30 cellular contexts compared by ENCODE assay signal in the genomic region with DNA sequence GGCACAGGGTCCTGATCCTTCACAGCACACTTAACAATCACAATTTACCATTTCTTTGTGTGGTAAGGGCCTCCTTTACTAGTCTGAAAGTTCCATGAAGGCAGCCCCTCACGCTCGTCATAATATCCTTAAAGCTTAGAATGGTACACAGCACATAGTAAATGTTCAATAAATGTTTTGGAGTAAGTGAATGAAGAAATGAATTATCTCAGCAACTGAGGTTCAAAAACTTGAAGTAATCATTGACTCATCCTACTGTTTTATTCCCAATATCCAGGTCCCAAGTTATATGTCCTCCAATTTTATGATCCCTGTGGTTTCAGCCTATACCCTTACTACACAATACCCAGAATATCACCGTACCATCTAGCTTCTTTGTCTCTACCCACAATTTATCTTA. TPM values are rescaled to one million over a fixed set of nuclear protein-coding genes. Genes with fewer than 3 reads are reported as not detected.
DNase-seq lines count a peak whose midpoint lies in the region; ATAC-seq, FAIRE-seq and TF ChIP-seq lines count a peak whose summit lies in the region.
"Had no signal": no experiment of that assay in that cellular context is flagged by ENCODE, and none has a peak within 500 bp of the region (broad histone marks: within the 10 kb centered on the region; RNA-seq: fewer than 3 reads in every experiment).

No MANE protein-coding gene starts in this region.

- POLR2A ChIA-PET in GM12878 (lab: Charles Lee): interaction anchor here (0.7 to 1.1 kb wide), 4 partner anchors 10 to 1193 kb away, joined by 3 to 4 read pairs (median 3); no protein-coding TSS in a partner anchor
- POLR2A ChIA-PET in naive thymus-derived CD4-positive, alpha-beta T cell (lab: Charles Lee): interaction anchor here (0.6 to 9.0 kb wide), 12 partner anchors 9 to 285 kb away, joined by 3 to 96 read pairs (median 4); a partner anchor contains a TSS

- no peak for TF ChIP-seq EP300 in GM12878 (IDR thresholded peaks at IDR 0.05; ENCODE audit: borderline replicate concordance in 1 of 2, control insufficient read depth in 1 of 2, low read depth in 2 of 2, low read length in 2 of 2)

- H3K9me3 ChIP-seq in right cardiac atrium (ENCODE audit: control insufficient read depth, low read length) (no peaks in the 10 kb centered on the region), GM12878 (replicated peaks; ENCODE audit: control insufficient read depth, insufficient read depth, low read length) (no peaks in the 10 kb centered on the region; the same call in 2 of the 3 replicates), upper lobe of right lung (no peaks in the 10 kb centered on the region)
- H3K9me3 ChIP-seq in naive thymus-derived CD4-positive, alpha-beta T cell (ENCODE audit: control insufficient read depth in 2 of 3, low read length in 3 of 3): no peaks in the 10 kb centered on the region
- H3K9me3 ChIP-seq: psoas muscle had no signal

- SMC1A ChIA-PET in GM12878 (lab: Charles Lee; ENCODE audit: uncharacterized antibody, unreplicated experiment): interaction anchor here (0.6 to 1.6 kb wide), 9 partner anchors 9 to 285 kb away, joined by 3 to 4 read pairs (median 3); a partner anchor contains a TSS

- RAD21 ChIA-PET in GM12878 (lab: Charles Lee; ENCODE audit: unreplicated experiment): interaction anchor here (1.3 kb wide), 1 partner anchor 36 kb away, joined by 6 read pairs; no protein-coding TSS in a partner anchor

- H3K9me3 Mint-ChIP-seq in naive thymus-derived CD4-positive, alpha-beta T cell: no peaks in the 10 kb centered on the region
- H3K9me3 Mint-ChIP-seq in activated T-cell treated with anti-CD3 and anti-CD28 coated beads, Interleukin-2, amount 50 U/mL, for 24 hours: no peaks in the 10 kb centered on the region
- H3K9me3 Mint-ChIP-seq: activated T-cell treated with anti-CD3 and anti-CD28 coated beads, Interleukin-2, amount 50 U/mL, for 4 hours; endodermal cell; mesothelial cell of epicardium; neural crest cell had no signal

- H4K20me1 ChIP-seq in GM12878 (ENCODE audit: control insufficient read depth, insufficient read depth): no peaks in the 10 kb centered on the region

- H3K27ac ChIP-seq in right cardiac atrium (ENCODE audit: low read length) (peak overlapping the region; percentile 38), GM12878 (ENCODE audit: control insufficient read depth, insufficient read depth) (no peak overlapping the region), upper lobe of right lung (peak overlapping the region; percentile 53)
- H3K27ac ChIP-seq in naive thymus-derived CD4-positive, alpha-beta T cell (ENCODE audit: low read depth, low read length): peak overlapping the region; percentile 68
- H3K27ac ChIP-seq: psoas muscle, RWPE1 had no signal

- H2AFZ ChIP-seq in GM12878 (ENCODE audit: control insufficient read depth, low read depth, low read length): no peak overlapping the region

- TF ChIP-seq POLR2A in GM12878 (IDR thresholded peaks at IDR 0.05; ENCODE audit: low read depth, low read length): no peak

- TF ChIP-seq CTCF in GM12878 (IDR thresholded peaks at IDR 0.05 in 2 of 3, conservative IDR thresholded peaks at IDR 0.05 in 1 of 3; ENCODE audit: control insufficient read depth in 2 of 3, extremely low read depth in 1 of 3, insufficient read depth in 1 of 3, low read depth in 3 of 3, low read length in 3 of 3) (no peak), upper lobe of right lung (IDR thresholded peaks at IDR 0.05) (no peak)

- H3K4me2 ChIP-seq in GM12878 (ENCODE audit: control insufficient read depth, insufficient read depth): no peak overlapping the region
- H3K4me2 ChIP-seq: smooth muscle cell had no signal

- in situ Hi-C loops in GM12878 (cut with MboI): no loop called here

- CTCF ChIA-PET in GM12878 (lab: Yijun Ruan, JAX): interaction anchor here (0.6 to 1.4 kb wide), 8 partner anchors 14 to 1840 kb away, joined by 3 to 4 read pairs (median 3); no protein-coding TSS in a partner anchor
- CTCF ChIA-PET in naive thymus-derived CD4-positive, alpha-beta T cell (lab: Charles Lee): interaction anchor here (0.7 to 3.2 kb wide), 3 partner anchors 11 to 298 kb away, joined by 3 to 15 read pairs (median 5); no protein-coding TSS in a partner anchor

- H3K4me1 ChIP-seq in right cardiac atrium (ENCODE audit: control insufficient read depth, insufficient read depth, low read length) (peaks cover 3% of the 10 kb centered on the region), GM12878 (ENCODE audit: control insufficient read depth, insufficient read depth, low read length) (peaks cover 27% of the 10 kb centered on the region), upper lobe of right lung (peaks cover 5% of the 10 kb centered on the region)
- peaks cover 50 to 54% of the 10 kb centered on the region in 2 donors for H3K4me1 ChIP-seq in naive thymus-derived CD4-positive, alpha-beta T cell (ENCODE audit: control insufficient read depth in 2 of 2, insufficient read depth in 2 of 2, low read length in 2 of 2)
- H3K4me1 ChIP-seq: psoas muscle had no signal

- H3K79me2 ChIP-seq in GM12878 (ENCODE audit: control insufficient read depth, insufficient read depth, low read length): no peaks in the 10 kb centered on the region

- H3K27me3 ChIP-seq in right cardiac atrium (ENCODE audit: control insufficient read depth, insufficient read depth) (no peaks in the 10 kb centered on the region), GM12878 (replicated peaks in 1 of 2; ENCODE audit: control insufficient read depth in 2 of 2, insufficient read depth in 2 of 2, low read length in 1 of 2) (no peaks in the 10 kb centered on the region), upper lobe of right lung (no peaks in the 10 kb centered on the region)
- no peaks in the 10 kb centered on the region for H3K27me3 ChIP-seq in naive thymus-derived CD4-positive, alpha-beta T cell (ENCODE audit: control insufficient read depth in 2 of 2, insufficient read depth in 2 of 2, low read length in 2 of 2)

- H3K27ac Mint-ChIP-seq in naive thymus-derived CD4-positive, alpha-beta T cell: no peak overlapping the region
- H3K27ac Mint-ChIP-seq in activated T-cell treated with anti-CD3 and anti-CD28 coated beads, Interleukin-2, amount 50 U/mL, for 24 hours: no peak overlapping the region
- H3K27ac Mint-ChIP-seq: endodermal cell, mesothelial cell of epicardium had no signal

- H3K4me3 ChIP-seq in right cardiac atrium (ENCODE audit: low read length): no peak overlapping the region
- no peak overlapping the region for H3K4me3 ChIP-seq in GM12878
- peak overlapping the region; percentile 36 for H3K4me3 ChIP-seq in naive thymus-derived CD4-positive, alpha-beta T cell (ENCODE audit: low read length)
- H3K4me3 ChIP-seq in upper lobe of right lung: no peak overlapping the region
- H3K4me3 ChIP-seq: coronary artery, psoas muscle, smooth muscle cell had no signal

- H3K27me3 Mint-ChIP-seq in naive thymus-derived CD4-positive, alpha-beta T cell: no peaks in the 10 kb centered on the region
- H3K27me3 Mint-ChIP-seq in activated T-cell treated with anti-CD3 and anti-CD28 coated beads, Interleukin-2, amount 50 U/mL, for 24 hours: no peaks in the 10 kb centered on the region

- H3K36me3 Mint-ChIP-seq in naive thymus-derived CD4-positive, alpha-beta T cell: peaks cover 0 to 20% (median 6%) of the 10 kb centered on the region in 5 donors
- peaks cover 17% of the 10 kb centered on the region for H3K36me3 Mint-ChIP-seq in activated T-cell treated with anti-CD3 and anti-CD28 coated beads, Interleukin-2, amount 50 U/mL, for 24 hours (ENCODE audit: low read depth)

- H3K36me3 ChIP-seq in GM12878 (ENCODE audit: control insufficient read depth in 2 of 2, insufficient read depth in 2 of 2, low read length in 1 of 2): 0 out of 4 replicates have a peak, but pooled peaks cover 0 to 8% of the 10 kb centered on the region in 2 experiments
- peaks cover 0 to 13% (median 0%) of the 10 kb centered on the region in 3 experiments for H3K36me3 ChIP-seq in naive thymus-derived CD4-positive, alpha-beta T cell (ENCODE audit: control insufficient read depth in 2 of 3, insufficient read depth in 3 of 3, low read length in 3 of 3)
- H3K36me3 ChIP-seq in upper lobe of right lung: peaks cover 38% of the 10 kb centered on the region

- ATAC-seq in right cardiac atrium (no peak), left cardiac atrium (no peak), GM12878 (no peak; the same call in 2 of the 3 replicates), upper lobe of right lung (no peak), HG03045 (IDR thresholded peaks at IDR 0.05; ENCODE audit: unreplicated experiment) (no peak)
- no peak for ATAC-seq in naive thymus-derived CD4-positive, alpha-beta T cell

- H3K4me3 Mint-ChIP-seq in naive thymus-derived CD4-positive, alpha-beta T cell: no peak overlapping the region
- no peak overlapping the region for H3K4me3 Mint-ChIP-seq in activated T-cell treated with anti-CD3 and anti-CD28 coated beads, Interleukin-2, amount 50 U/mL, for 24 hours
- H3K4me3 Mint-ChIP-seq: activated T-cell treated with anti-CD3 and anti-CD28 coated beads, Interleukin-2, amount 50 U/mL, for 4 hours; endodermal cell; mesothelial cell of epicardium; neural crest cell had no signal

- peaks cover 10 to 31% (median 19%) of the 10 kb centered on the region in 7 donors for H3K4me1 Mint-ChIP-seq in naive thymus-derived CD4-positive, alpha-beta T cell
- H3K4me1 Mint-ChIP-seq in activated T-cell treated with anti-CD3 and anti-CD28 coated beads, Interleukin-2, amount 50 U/mL, for 24 hours (ENCODE audit: low read depth): peaks cover 37% of the 10 kb centered on the region
- H3K4me1 Mint-ChIP-seq: endodermal cell, mesothelial cell of epicardium, neural crest cell had no signal

- no peak overlapping the region for H3K9ac ChIP-seq in GM12878 (ENCODE audit: control insufficient read depth, insufficient read depth, low read length)

- no peak for DNase-seq in right cardiac atrium
- no peak for DNase-seq in left cardiac atrium
- no peak for DNase-seq in GM12878 (ENCODE audit: low read depth, low spot score)
- DNase-seq in naive thymus-derived CD4-positive, alpha-beta T cell: no peak
- DNase-seq in upper lobe of right lung: no peak
- no peak for DNase-seq in amygdala (lab: John Stamatoyannopoulos, UW)
- DNase-seq in activated T-cell treated with anti-CD3 and anti-CD28 coated beads, Interleukin-2, amount 50 U/mL, for 24 hours: no peak
- DNase-seq: activated CD8-positive, alpha-beta memory T cell treated with anti-CD3 and anti-CD28 coated beads for 24 hours; amniotic stem cell; Calu3; endodermal cell; NCI-H1417 treated with DMSO at 0.1 percent for 48 hours; NCI-H510A treated with DMSO at 0.1 percent for 48 hours; stimulated activated CD4-positive, alpha-beta T cell treated with anti-CD3 and anti-CD28 coated beads, Interleukin-2, amount 100 ng/mL, for 48 hours; T1000; trophoblast cell had no signal

- 91% methylated on average over 3 of the region's 3 CpGs for WGBS in right cardiac atrium
- 98% methylated on average over 3 of the region's 3 CpGs for WGBS in GM12878 (ENCODE audit: insufficient coverage, insufficient replicate concordance, low lambda C conversion rate, missing lambda C conversion rate)

- no TSS peak for BruUV-seq in GM12878 (replicated peaks; lab: Mats Ljungman, UMichigan)

- intact Hi-C loops in right cardiac atrium (cut with DNase I) (no loop called here), left cardiac atrium (cut with DNase I) (no loop called here), GM12878 (cut with micrococcal nuclease; ENCODE audit: unreplicated experiment) (loop anchor here (10.0 kb wide), 2 partner anchors 57 to 247 kb away; a partner anchor contains a TSS), upper lobe of right lung (cut with DNase I) (no loop called here)
- intact Hi-C loops in naive thymus-derived CD4-positive, alpha-beta T cell (cut with micrococcal nuclease): loop anchor here (1.0 to 10.0 kb wide), 5 partner anchors 22 to 1257 kb away; a partner anchor contains a TSS

- FAIRE-seq in GM12878 (lab: Jason Lieb, UNC): no peak
- FAIRE-seq: bronchial epithelial cell, H54 had no signal

- TF ChIP-seq RAD21 in GM12878 (IDR thresholded peaks at IDR 0.05; ENCODE audit: insufficient read depth, low read depth, low read length): no peak

RNA-seq across cellular contexts. Expression of a gene that starts 2.2 kb away (rescaled TPM):
- total RNA-seq in right cardiac atrium (10 to 100 TPM; 13.0 to 28.1 (median 18.0) TPM), left cardiac atrium (10 to 100 TPM; 17.2 to 22.5 TPM), GM12878 (2014; rRNA removed) (3.0 and 3.2 TPM in 2 replicates), GM12878 (2014; rRNA removed; fragmentation: Illumina TruSeq; extraction: Trizol) (4.7 and 5.7 TPM in 2 replicates), GM12878 (2021) (3.9 and 4.0 TPM in 2 replicates), upper lobe of right lung (79.3 TPM)
- polyA plus RNA-seq in right cardiac atrium (13.5 TPM), GM12878 (2011; rRNA removed) (2.4 TPM in 2 replicates), GM12878 (2014; fragmentation: Illumina TruSeq; extraction: Trizol) (8.8 and 11.3 TPM in 2 replicates), GM12878 (2014; fragmentation: Nextera tagmentation; extraction: Ambion mirVana) (10 to 100 TPM in 1 of 2 experiments, 1 to 10 TPM in 1; 8.1 to 11.1 TPM), GM12878 (2014; rRNA removed) (4.5 and 4.6 TPM in 2 replicates), GM12878 (2016; fragmentation: Nextera tagmentation; extraction: Ambion mirVana) (1 to 10 TPM; 3.3 to 3.4 TPM)
- 7.2 and 7.6 TPM in 2 replicates for total RNA-seq in GM12878 (2013; cell fraction: nucleolus; rRNA removed)
- 2.1 TPM for polyA plus RNA-seq in GM12878 (2011; ENCODE audit: low read depth)
- polyA plus RNA-seq in GM12878 (2011; cell fraction: cytosol; rRNA removed): 0.90 and 1.2 TPM in 2 replicates
- polyA plus RNA-seq in GM12878 (2011; cell fraction: nucleus; rRNA removed): 5.7 and 7.8 TPM in 2 replicates
- 0.81 and 1.0 TPM in 2 replicates for polyA plus RNA-seq in GM12878 (2012)
- 0.26 and 1.0 TPM in 2 replicates for polyA minus RNA-seq in GM12878 (2011; rRNA and poly(A)+ RNA removed)
- polyA minus RNA-seq in GM12878 (2011; cell fraction: cytosol; rRNA and poly(A)+ RNA removed): 0.52 TPM in 1 of 2 replicates, not detected in the other
- polyA minus RNA-seq in GM12878 (2011; cell fraction: nucleus; rRNA and poly(A)+ RNA removed): 1.1 and 1.7 TPM in 2 replicates
- total RNA-seq in naive thymus-derived CD4-positive, alpha-beta T cell: 100 to 1,000 TPM in 2 of 5 experiments, 10 to 100 TPM in 3; 15.3 to 117 (median 95.2) TPM
- 100 to 1,000 TPM; 330 to 407 TPM for polyA plus RNA-seq in naive thymus-derived CD4-positive, alpha-beta T cell
- total RNA-seq: A172, glomerular endothelial cell, smooth muscle cell had no signal

RNA-seq across cellular contexts. Expression of a gene that starts 22.3 kb away (rescaled TPM):
- total RNA-seq in right cardiac atrium (100 to 1,000 TPM; 433 to 505 (median 493) TPM), left cardiac atrium (100 to 1,000 TPM; 458 to 551 TPM), GM12878 (2014; rRNA removed) (475 and 625 TPM in 2 replicates), GM12878 (2014; rRNA removed; fragmentation: Illumina TruSeq; extraction: Trizol) (578 and 594 TPM in 2 replicates), GM12878 (2021) (380 and 389 TPM in 2 replicates), upper lobe of right lung (132 TPM)
- polyA plus RNA-seq in right cardiac atrium (918 TPM), GM12878 (2011; rRNA removed) (728 and 857 TPM in 2 replicates), GM12878 (2014; fragmentation: Illumina TruSeq; extraction: Trizol) (627 and 753 TPM in 2 replicates), GM12878 (2014; fragmentation: Nextera tagmentation; extraction: Ambion mirVana) (1,000 to 10,000 TPM; 1,250 to 1,760 TPM), GM12878 (2014; rRNA removed) (503 and 598 TPM in 2 replicates), GM12878 (2016; fragmentation: Nextera tagmentation; extraction: Ambion mirVana) (100 to 1,000 TPM; 859 to 866 TPM)
- total RNA-seq in GM12878 (2013; cell fraction: nucleolus; rRNA removed): 42.7 and 50.3 TPM in 2 replicates
- polyA plus RNA-seq in GM12878 (2011; ENCODE audit: low read depth): 268 TPM
- polyA plus RNA-seq in GM12878 (2011; cell fraction: cytosol; rRNA removed): 362 and 444 TPM in 2 replicates
- polyA plus RNA-seq in GM12878 (2011; cell fraction: nucleus; rRNA removed): 185 and 197 TPM in 2 replicates
- polyA plus RNA-seq in GM12878 (2012): 315 and 389 TPM in 2 replicates
- 180 and 268 TPM in 2 replicates for polyA minus RNA-seq in GM12878 (2011; rRNA and poly(A)+ RNA removed)
- polyA minus RNA-seq in GM12878 (2011; cell fraction: cytosol; rRNA and poly(A)+ RNA removed): 93.7 and 121 TPM in 2 replicates
- polyA minus RNA-seq in GM12878 (2011; cell fraction: nucleus; rRNA and poly(A)+ RNA removed): 12.6 and 16.7 TPM in 2 replicates
- total RNA-seq in naive thymus-derived CD4-positive, alpha-beta T cell: 100 to 1,000 TPM in 2 of 5 experiments, 10 to 100 TPM in 3; 64.9 to 298 (median 98.7) TPM
- 100 to 1,000 TPM; 280 to 437 TPM for polyA plus RNA-seq in naive thymus-derived CD4-positive, alpha-beta T cell

RNA-seq across cellular contexts. Expression of a gene that starts 22.5 kb away (rescaled TPM):
- 10 to 100 TPM; 24.1 to 29.2 (median 27.9) TPM for total RNA-seq in right cardiac atrium
- polyA plus RNA-seq in right cardiac atrium: 28.2 TPM
- 10 to 100 TPM; 22.9 to 31.9 TPM for total RNA-seq in left cardiac atrium
- 19.3 and 27.3 TPM in 2 replicates for total RNA-seq in GM12878 (2013; cell fraction: nucleolus; rRNA removed)
- 75.3 and 79.8 TPM in 2 replicates for total RNA-seq in GM12878 (2014; rRNA removed)
- 38.6 and 40.2 TPM in 2 replicates for total RNA-seq in GM12878 (2014; rRNA removed; fragmentation: Illumina TruSeq; extraction: Trizol)
- 57.5 and 61.5 TPM in 2 replicates for total RNA-seq in GM12878 (2021)
- polyA plus RNA-seq in GM12878 (2011; ENCODE audit: low read depth): 27.3 TPM
- polyA plus RNA-seq in GM12878 (2011; rRNA removed): 60.0 and 113 TPM in 2 replicates
- polyA plus RNA-seq in GM12878 (2011; cell fraction: cytosol; rRNA removed): 122 and 132 TPM in 2 replicates
- polyA plus RNA-seq in GM12878 (2011; cell fraction: nucleus; rRNA removed): 155 and 168 TPM in 2 replicates
- 22.4 and 28.9 TPM in 2 replicates for polyA plus RNA-seq in GM12878 (2012)
- polyA plus RNA-seq in GM12878 (2014; fragmentation: Illumina TruSeq; extraction: Trizol): 69.9 and 72.1 TPM in 2 replicates
- 10 to 100 TPM; 12.7 to 34.1 TPM for polyA plus RNA-seq in GM12878 (2014; fragmentation: Nextera tagmentation; extraction: Ambion mirVana)
- polyA plus RNA-seq in GM12878 (2014; rRNA removed): 56.8 and 64.3 TPM in 2 replicates
- polyA plus RNA-seq in GM12878 (2016; fragmentation: Nextera tagmentation; extraction: Ambion mirVana): 100 to 1,000 TPM; 153 to 167 TPM
- 114 and 143 TPM in 2 replicates for polyA minus RNA-seq in GM12878 (2011; rRNA and poly(A)+ RNA removed)
- polyA minus RNA-seq in GM12878 (2011; cell fraction: cytosol; rRNA and poly(A)+ RNA removed): 22.1 and 30.8 TPM in 2 replicates
- 29.0 and 38.2 TPM in 2 replicates for polyA minus RNA-seq in GM12878 (2011; cell fraction: nucleus; rRNA and poly(A)+ RNA removed)
- total RNA-seq in naive thymus-derived CD4-positive, alpha-beta T cell: 10 to 100 TPM; 20.7 to 39.9 (median 29.5) TPM
- polyA plus RNA-seq in naive thymus-derived CD4-positive, alpha-beta T cell: 10 to 100 TPM; 42.4 to 44.7 TPM
- 20.1 TPM for total RNA-seq in upper lobe of right lung

RNA-seq across cellular contexts. Expression of a gene that starts 31.9 kb away (rescaled TPM):
- total RNA-seq in right cardiac atrium: 10 to 100 TPM in 1 of 4 donors, 1 to 10 TPM in 3; 5.4 to 10.9 (median 9.9) TPM
- 2.0 TPM for polyA plus RNA-seq in right cardiac atrium
- total RNA-seq in left cardiac atrium: 1 to 10 TPM; 5.5 to 6.6 TPM
- total RNA-seq in GM12878 (2013; cell fraction: nucleolus; rRNA removed): not detected in 2 replicates
- total RNA-seq in GM12878 (2014; rRNA removed): 0.17 and 0.27 TPM in 2 replicates
- 0.18 and 0.32 TPM in 2 replicates for total RNA-seq in GM12878 (2014; rRNA removed; fragmentation: Illumina TruSeq; extraction: Trizol)
- total RNA-seq in GM12878 (2021): 0.18 TPM in 1 of 2 replicates, not detected in the other
- 0.16 TPM for polyA plus RNA-seq in GM12878 (2011; ENCODE audit: low read depth)
- polyA plus RNA-seq in GM12878 (2011; rRNA removed): 0.20 and 0.88 TPM in 2 replicates
- 0.08 and 0.19 TPM in 2 replicates for polyA plus RNA-seq in GM12878 (2011; cell fraction: cytosol; rRNA removed)
- polyA plus RNA-seq in GM12878 (2011; cell fraction: nucleus; rRNA removed): 0.21 and 0.67 TPM in 2 replicates
- polyA plus RNA-seq in GM12878 (2012): 0.06 and 0.15 TPM in 2 replicates
- 0.29 TPM in 1 of 2 replicates, not detected in the other for polyA plus RNA-seq in GM12878 (2014; fragmentation: Illumina TruSeq; extraction: Trizol)
- under 1 TPM in 1 of 2 experiments, not detected in 1; 0.18 TPM for polyA plus RNA-seq in GM12878 (2014; fragmentation: Nextera tagmentation; extraction: Ambion mirVana)
- polyA plus RNA-seq in GM12878 (2014; rRNA removed): 0.06 and 0.22 TPM in 2 replicates
- under 1 TPM in 1 of 2 experiments, not detected in 1; 0.14 TPM for polyA plus RNA-seq in GM12878 (2016; fragmentation: Nextera tagmentation; extraction: Ambion mirVana)
- not detected in 2 replicates for polyA minus RNA-seq in GM12878 (2011; rRNA and poly(A)+ RNA removed)
- polyA minus RNA-seq in GM12878 (2011; cell fraction: cytosol; rRNA and poly(A)+ RNA removed): not detected in 2 replicates
- 0.24 and 0.29 TPM in 2 replicates for polyA minus RNA-seq in GM12878 (2011; cell fraction: nucleus; rRNA and poly(A)+ RNA removed)
- 1 to 10 TPM in 2 of 5 experiments, under 1 TPM in 1, not detected in 2; 0.66 to 1.6 (median 1.0) TPM for total RNA-seq in naive thymus-derived CD4-positive, alpha-beta T cell
- not detected for polyA plus RNA-seq in naive thymus-derived CD4-positive, alpha-beta T cell
- total RNA-seq in upper lobe of right lung: 9.3 TPM
- total RNA-seq: A172; activated T-cell treated with anti-CD3 and anti-CD28 coated beads, Interleukin-2, amount 50 U/mL, for 4 hours; bronchial epithelial cell; Calu3; endodermal cell; glomerular endothelial cell; kidney epithelial cell; M059J; mesothelial cell of epicardium; neural crest cell; smooth muscle cell had no signal
- polyA plus RNA-seq: smooth muscle cell had no signal

RNA-seq across cellular contexts. Expression of a gene that starts 31.9 kb away (rescaled TPM):
- total RNA-seq in right cardiac atrium (1 to 10 TPM in 3 of 4 donors, under 1 TPM in 1; 0.82 to 9.5 (median 3.7) TPM), left cardiac atrium (1 to 10 TPM; 2.0 to 4.0 TPM), GM12878 (2014; rRNA removed) (0.17 TPM in 1 of 2 replicates, not detected in the other), GM12878 (2014; rRNA removed; fragmentation: Illumina TruSeq; extraction: Trizol) (not detected in 2 replicates), GM12878 (2021) (0.13 TPM in 1 of 2 replicates, not detected in the other), upper lobe of right lung (5.1 TPM)
- polyA plus RNA-seq in right cardiac atrium (2.1 TPM), GM12878 (2011; rRNA removed) (not detected in 2 replicates), GM12878 (2014; fragmentation: Illumina TruSeq; extraction: Trizol) (not detected in 2 replicates), GM12878 (2014; fragmentation: Nextera tagmentation; extraction: Ambion mirVana) (not detected), GM12878 (2014; rRNA removed) (0.11 TPM in 1 of 2 replicates, not detected in the other), GM12878 (2016; fragmentation: Nextera tagmentation; extraction: Ambion mirVana) (not detected)
- total RNA-seq in GM12878 (2013; cell fraction: nucleolus; rRNA removed): 0.35 TPM in 1 of 2 replicates, not detected in the other
- polyA plus RNA-seq in GM12878 (2011; ENCODE audit: low read depth): not detected
- polyA plus RNA-seq in GM12878 (2011; cell fraction: cytosol; rRNA removed): 0.07 TPM in 1 of 2 replicates, not detected in the other
- 0.10 and 0.13 TPM in 2 replicates for polyA plus RNA-seq in GM12878 (2011; cell fraction: nucleus; rRNA removed)
- not detected in 2 replicates for polyA plus RNA-seq in GM12878 (2012)
- polyA minus RNA-seq in GM12878 (2011; rRNA and poly(A)+ RNA removed): 0.15 TPM in 1 of 2 replicates, not detected in the other
- not detected in 2 replicates for polyA minus RNA-seq in GM12878 (2011; cell fraction: cytosol; rRNA and poly(A)+ RNA removed)
- not detected in 2 replicates for polyA minus RNA-seq in GM12878 (2011; cell fraction: nucleus; rRNA and poly(A)+ RNA removed)
- total RNA-seq in naive thymus-derived CD4-positive, alpha-beta T cell: under 1 TPM in 1 of 5 experiments, not detected in 4; 0.41 TPM
- polyA plus RNA-seq in naive thymus-derived CD4-positive, alpha-beta T cell: not detected
- total RNA-seq: A172; activated T-cell treated with anti-CD3 and anti-CD28 coated beads, Interleukin-2, amount 50 U/mL, for 4 hours; bronchial epithelial cell; Calu3; endodermal cell; glomerular endothelial cell; kidney epithelial cell; M059J; mesothelial cell of epicardium; neural crest cell; smooth muscle cell had no signal
- polyA plus RNA-seq: smooth muscle cell had no signal

Comparison
In these comparisons a context has a peak if more than half of its experiments do, and no peak if none do; other contexts are left out.
1. intact Hi-C loops: an anchor here in GM12878 (10.0 kb wide) and naive thymus-derived CD4-positive, alpha-beta T cell (1.0 to 10.0 kb wide); none called in right cardiac atrium, left cardiac atrium and upper lobe of right lung.